Comparison of ENCODE assay signal across 30 cellular contexts in the genomic region with DNA sequence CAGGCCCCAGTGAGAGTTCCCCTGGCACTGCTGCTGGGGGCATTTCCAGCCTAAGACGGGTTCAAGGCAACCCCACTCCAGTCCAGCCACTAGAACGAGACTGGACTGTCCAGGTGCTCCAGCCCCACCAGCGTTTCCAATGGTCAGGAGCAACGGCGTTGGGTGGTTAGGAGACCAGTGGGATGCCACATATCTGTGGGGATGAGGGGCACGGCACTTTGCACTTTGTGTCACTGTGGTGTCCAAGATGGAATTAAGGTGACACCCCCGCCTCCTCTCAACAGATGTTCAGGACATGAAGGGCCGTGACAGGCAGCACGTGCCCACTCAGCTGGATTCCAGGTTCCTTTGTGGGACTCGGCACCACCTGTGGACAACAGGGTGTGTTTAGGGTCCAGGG.
"Had no signal": no experiment of that assay in that cellular context is flagged by ENCODE, and none has a peak within 500 bp of the region (broad histone marks: within the 10 kb centered on the region; RNA-seq: fewer than 3 reads in every experiment).

No MANE protein-coding gene starts in this region.

- H3K27ac ChIP-seq: brain microvascular endothelial cell, colonic mucosa, esophagus muscularis mucosa, foreskin keratinocyte, gastrocnemius medialis, WERI-Rb-1 had no signal

- H3K4me3 ChIP-seq: colonic mucosa, esophagus muscularis mucosa, gastrocnemius medialis had no signal

- DNase-seq: activated B cell treated with CpG ODN at 0.5 μM for 24 hours; activated CD4-positive, alpha-beta T cell treated with anti-CD3 and anti-CD28 coated beads for 48 hours; activated CD4-positive, alpha-beta T cell treated with anti-CD3 and anti-CD28 coated beads, Interleukin-2, amount 50 U/mL, for 1 hour; activated CD4-positive, alpha-beta T cell treated with anti-CD3 and anti-CD28 coated beads, Interleukin-2, amount 50 U/mL, for 48 hours; activated CD8-positive, alpha-beta memory T cell treated with anti-CD3 and anti-CD28 coated beads for 24 hours; activated CD8-positive, alpha-beta T cell treated with anti-CD3 and anti-CD28 coated beads for 36 hours; activated effector memory CD4-positive, alpha-beta T cell treated with Interleukin-2 at 50 U/mL for 16 hours; activated gamma-delta T cell treated with Interleukin-2 at 50 U/mL for 16 hours; activated naive CD4-positive, alpha-beta T cell treated with anti-CD3 and anti-CD28 coated beads, Interleukin-2, amount 50 U/mL, for 16 hours; activated naive CD4-positive, alpha-beta T cell treated with Interleukin-2 at 50 U/mL for 16 hours; activated T-cell treated with anti-CD3 and anti-CD28 coated beads, Interleukin-2, amount 50 U/mL, for 4 hours; amniotic stem cell; anterior cingulate cortex; brain microvascular endothelial cell; central memory CD4-positive, alpha-beta T cell; cerebellar nuclear complex; colonic mucosa; effector memory CD4-positive, alpha-beta T cell; erythroblast; foreskin keratinocyte; gastrocnemius medialis; glutamatergic neuron; T-helper 1 cell; T-helper 17 cell; T1000; WERI-Rb-1 had no signal

- H3K36me3 ChIP-seq: brain microvascular endothelial cell, colonic mucosa, esophagus muscularis mucosa, gastrocnemius medialis, WERI-Rb-1 had no signal

- H3K4me1 ChIP-seq: colonic mucosa, esophagus muscularis mucosa, foreskin keratinocyte, gastrocnemius medialis had no signal

- FAIRE-seq: astrocyte had no signal

- H3K9me3 ChIP-seq: colonic mucosa, esophagus muscularis mucosa, gastrocnemius medialis had no signal

- H3K27me3 ChIP-seq: brain microvascular endothelial cell, colonic mucosa, foreskin keratinocyte, gastrocnemius medialis had no signal

- ATAC-seq: activated CD4-positive, CD25-positive, alpha-beta regulatory T cell treated with anti-CD3 and anti-CD28 coated beads, Interleukin-2, amount 50 U/mL, for 24 hours; activated CD8-positive, alpha-beta T cell treated with anti-CD3 and anti-CD28 coated beads for 36 hours; activated T-cell treated with anti-CD3 and anti-CD28 coated beads, Interleukin-2, amount 50 U/mL, for 4 hours; activated T-helper 17 cell treated with anti-CD3 and anti-CD28 coated beads, Interleukin-2, amount 50 U/mL, for 72 hours; foreskin keratinocyte; gastrocnemius medialis; T-helper 17 cell had no signal
